Comparison of ENCODE assay signal across 27 cellular contexts in genomic region chrX:56462389-56462788, GRCh38.
DNase-seq lines count a peak whose midpoint lies in the region; ATAC-seq, FAIRE-seq and TF ChIP-seq lines count a peak whose summit lies in the region.
"Had no signal": no experiment of that assay in that cellular context is flagged by ENCODE, and none has a peak within 500 bp of the region (broad histone marks: within the 10 kb centered on the region; RNA-seq: fewer than 3 reads in every experiment).

No MANE protein-coding gene starts in this region.

- TF ChIP-seq POLR2A in GM12878 (IDR thresholded peaks at IDR 0.05; ENCODE audit: low read depth, low read length): no peak

- H3K4me1 ChIP-seq in GM12878 (ENCODE audit: control insufficient read depth, insufficient read depth, low read length) (no peaks in the 10 kb centered on the region), kidney (ENCODE audit: control insufficient read depth in 1 of 2, insufficient read depth in 1 of 2, low read depth in 1 of 2, low read length in 2 of 2) (no peaks in the 10 kb centered on the region)
- H3K4me1 ChIP-seq: left ventricle myocardium inferior, spleen had no signal

- intact Hi-C loops in GM12878 (cut with micrococcal nuclease; ENCODE audit: unreplicated experiment): no loop called here
- intact Hi-C loops in kidney (cut with DNase I): no loop called here

- no peaks in the 10 kb centered on the region for H3K27me3 Mint-ChIP-seq in activated CD4-positive, alpha-beta T cell treated with anti-CD3 and anti-CD28 coated beads, Interleukin-2, amount 10 ng/mL, durations not matched to agents 7 days and 5 days
- H3K27me3 Mint-ChIP-seq: activated naive CD4-positive, alpha-beta T cell treated with anti-CD3 and anti-CD28 coated beads, Interleukin-2, amount 10 ng/mL, durations not matched to agents 7 days and 5 days; stimulated activated naive CD8-positive, alpha-beta T cell treated with anti-CD3 and anti-CD28 coated beads, Interleukin-15, Interleukin-2, amounts not matched to agents 100 ng/mL and 50 ng/mL, for 24 hours had no signal

- no peaks in the 10 kb centered on the region for H3K36me3 ChIP-seq in GM12878 (ENCODE audit: control insufficient read depth in 2 of 2, insufficient read depth in 2 of 2, low read length in 1 of 2)
- H3K36me3 ChIP-seq in kidney (ENCODE audit: control insufficient read depth in 1 of 2, insufficient read depth in 2 of 2, low read length in 2 of 2): no peaks in the 10 kb centered on the region
- H3K36me3 ChIP-seq: left ventricle myocardium inferior, spleen, thoracic aorta, WERI-Rb-1 had no signal

- BruUV-seq in GM12878 (replicated peaks; lab: Mats Ljungman, UMichigan): no TSS peak

- no peak overlapping the region for H3K9ac ChIP-seq in GM12878 (ENCODE audit: control insufficient read depth, insufficient read depth, low read length)
- H3K9ac ChIP-seq in kidney (ENCODE audit: low read length in 2 of 2): no peak overlapping the region

- H3K27ac ChIP-seq in GM12878 (ENCODE audit: control insufficient read depth, insufficient read depth) (no peak overlapping the region), kidney (ENCODE audit: low read depth in 2 of 2, low read length in 2 of 2) (no peak overlapping the region)
- H3K27ac ChIP-seq: C4-2B, left ventricle myocardium inferior, spleen, thoracic aorta, WERI-Rb-1 had no signal

- RAD21 ChIA-PET in GM12878 (lab: Charles Lee; ENCODE audit: unreplicated experiment): no interaction called here

- TF ChIP-seq EP300 in GM12878 (IDR thresholded peaks at IDR 0.05; ENCODE audit: borderline replicate concordance in 1 of 2, control insufficient read depth in 1 of 2, low read depth in 2 of 2, low read length in 2 of 2): no peak

- no peak for ATAC-seq in GM12878
- no peak for ATAC-seq in HG03469 (IDR thresholded peaks at IDR 0.05; ENCODE audit: unreplicated experiment)
- ATAC-seq: right cardiac atrium had no signal

- H3K4me2 ChIP-seq in GM12878 (ENCODE audit: control insufficient read depth, insufficient read depth): no peak overlapping the region

- SMC1A ChIA-PET in GM12878 (lab: Charles Lee; ENCODE audit: uncharacterized antibody, unreplicated experiment): interaction anchor here (0.9 kb wide), 1 partner anchor 265 kb away, joined by 3 read pairs; no protein-coding TSS in a partner anchor

- FAIRE-seq in GM12878 (lab: Jason Lieb, UNC): no peak
- FAIRE-seq in kidney (lab: Jason Lieb, UNC): peak; percentile 88

- H3K9me3 ChIP-seq in GM12878 (replicated peaks; ENCODE audit: control insufficient read depth, insufficient read depth, low read length) (no peaks in the 10 kb centered on the region), kidney (ENCODE audit: control insufficient read depth in 1 of 2, low read length in 2 of 2) (no peaks in the 10 kb centered on the region)
- H3K9me3 ChIP-seq: thoracic aorta had no signal

- H3K4me3 Mint-ChIP-seq in activated CD4-positive, alpha-beta T cell treated with anti-CD3 and anti-CD28 coated beads, Interleukin-2, amount 10 ng/mL, durations not matched to agents 7 days and 5 days: no peak overlapping the region
- H3K4me3 Mint-ChIP-seq: activated naive CD4-positive, alpha-beta T cell treated with anti-CD3 and anti-CD28 coated beads, Interleukin-2, amount 10 ng/mL, durations not matched to agents 7 days and 5 days; stimulated activated naive CD8-positive, alpha-beta T cell treated with anti-CD3 and anti-CD28 coated beads, Interleukin-15, Interleukin-2, amounts not matched to agents 100 ng/mL and 50 ng/mL, for 24 hours; T-helper 2 cell treated with Interferon-gamma antibody and Interleukin-4, amounts not matched to agents 5 μg/mL and 100 μg/mL, for 36 hours had no signal

- H3K36me3 Mint-ChIP-seq in activated CD4-positive, alpha-beta T cell treated with anti-CD3 and anti-CD28 coated beads, Interleukin-2, amount 10 ng/mL, durations not matched to agents 7 days and 5 days (ENCODE audit: low read depth): peaks cover 21% of the 10 kb centered on the region

- TF ChIP-seq CTCF in GM12878 (IDR thresholded peaks at IDR 0.05 in 2 of 3, conservative IDR thresholded peaks at IDR 0.05 in 1 of 3; ENCODE audit: control insufficient read depth in 2 of 3, extremely low read depth in 1 of 3, insufficient read depth in 1 of 3, low read depth in 3 of 3, low read length in 3 of 3) (no peak; a peak in 1 of 6 replicates), kidney (IDR thresholded peaks at IDR 0.05; ENCODE audit: borderline replicate concordance, extremely low read depth, insufficient read depth) (no peak), GM10248 (IDR thresholded peaks at IDR 0.05; ENCODE audit: control extremely low read depth, extremely low read depth, low read depth, missing control alignments) (no peak)

- peaks cover 20% of the 10 kb centered on the region for H3K9me3 Mint-ChIP-seq in activated CD4-positive, alpha-beta T cell treated with anti-CD3 and anti-CD28 coated beads, Interleukin-2, amount 10 ng/mL, durations not matched to agents 7 days and 5 days

- H3K79me2 ChIP-seq in GM12878 (ENCODE audit: control insufficient read depth, insufficient read depth, low read length): no peaks in the 10 kb centered on the region

- in situ Hi-C loops in GM12878 (cut with MboI): no loop called here
- in situ Hi-C loops in G401 (cut with HindIII; ENCODE audit: low sequenced_read_pairs): no loop called here

- POLR2A ChIA-PET in activated CD4-positive, alpha-beta T cell treated with anti-CD3 and anti-CD28 coated beads, Interleukin-2, amount 10 ng/mL, durations not matched to agents 7 days and 5 days (lab: Charles Lee): no interaction called here
- POLR2A ChIA-PET in GM12878 (lab: Charles Lee) (no interaction called here), GM10248 (lab: Yijun Ruan, JAX) (no interaction called here)

- peak; percentile 33 for TF ChIP-seq RAD21 in GM12878 (IDR thresholded peaks at IDR 0.05; ENCODE audit: insufficient read depth, low read depth, low read length)

- peak; percentile 8 for DNase-seq in activated CD4-positive, alpha-beta T cell treated with anti-CD3 and anti-CD28 coated beads, Interleukin-2, amount 10 ng/mL, durations not matched to agents 7 days and 5 days
- DNase-seq in activated CD4-positive, alpha-beta T cell treated with anti-CD3 and anti-CD28 coated beads, Interleukin-2, amount 50 U/mL, for 48 hours: no peak
- DNase-seq in MV-4-11 (lab: John Stamatoyannopoulos, UW) (peak; percentile 62), GM12878 (ENCODE audit: low read depth, low spot score) (no peak), kidney (no peak), GM10248 (ENCODE audit: extremely low spot score) (no peak), G401 (ENCODE audit: low spot score) (no peak)
- DNase-seq: 8988T; activated CD4-positive, alpha-beta T cell treated with anti-CD3 and anti-CD28 coated beads for 48 hours; activated naive CD4-positive, alpha-beta T cell treated with anti-CD3 and anti-CD28 coated beads, Interleukin-2, amount 10 ng/mL, durations not matched to agents 7 days and 5 days; GDM1; glutamatergic neuron; left ventricle myocardium inferior; mesendoderm; NCI-H1092 treated with DMSO at 0.1 percent for 48 hours; NCI-H1930; NCI-H524; right cardiac atrium; Right ventricle myocardium superior; spleen; stimulated activated CD4-positive, alpha-beta T cell treated with anti-CD3 and anti-CD28 coated beads, Interleukin-2, amount 100 ng/mL, for 24 hours; WERI-Rb-1 had no signal

- H3K4me3 ChIP-seq in GM12878 (no peak overlapping the region), kidney (ENCODE audit: low read length in 2 of 2) (no peak overlapping the region)
- H3K4me3 ChIP-seq: left ventricle myocardium inferior, spleen, thoracic aorta had no signal

- H3K27me3 ChIP-seq in GM12878 (replicated peaks in 1 of 2; ENCODE audit: control insufficient read depth in 2 of 2, insufficient read depth in 2 of 2, low read length in 1 of 2): no peaks in the 10 kb centered on the region
- H3K27me3 ChIP-seq: spleen had no signal

- no peaks in the 10 kb centered on the region for H4K20me1 ChIP-seq in GM12878 (ENCODE audit: control insufficient read depth, insufficient read depth)

- CTCF ChIA-PET in activated CD4-positive, alpha-beta T cell treated with anti-CD3 and anti-CD28 coated beads, Interleukin-2, amount 10 ng/mL, durations not matched to agents 7 days and 5 days (lab: Charles Lee): no interaction called here
- CTCF ChIA-PET in GM12878 (lab: Yijun Ruan, JAX) (no interaction called here), GM10248 (lab: Yijun Ruan, JAX) (no interaction called here)

- H3K4me1 Mint-ChIP-seq in activated CD4-positive, alpha-beta T cell treated with anti-CD3 and anti-CD28 coated beads, Interleukin-2, amount 10 ng/mL, durations not matched to agents 7 days and 5 days: peaks cover 21% of the 10 kb centered on the region

- H2AFZ ChIP-seq in GM12878 (ENCODE audit: control insufficient read depth, low read depth, low read length): no peak overlapping the region

- no peak overlapping the region for H3K27ac Mint-ChIP-seq in activated CD4-positive, alpha-beta T cell treated with anti-CD3 and anti-CD28 coated beads, Interleukin-2, amount 10 ng/mL, durations not matched to agents 7 days and 5 days
- H3K27ac Mint-ChIP-seq: stimulated activated naive CD8-positive, alpha-beta T cell treated with anti-CD3 and anti-CD28 coated beads, Interleukin-15, Interleukin-2, amounts not matched to agents 100 ng/mL and 50 ng/mL, for 24 hours; T-helper 2 cell treated with Interferon-gamma antibody and Interleukin-4, amounts not matched to agents 5 μg/mL and 100 μg/mL, for 36 hours had no signal

TF ChIP-seq in GM12878, 131 proteins besides CTCF, POLR2A, EP300 and RAD21:
- TF ChIP-seq CBX5 (IDR thresholded peaks at IDR 0.05; ENCODE audit: low read depth) (no peak), ZZZ3 (IDR thresholded peaks at IDR 0.05; ENCODE audit: control insufficient read depth, insufficient read length, low read depth) (no peak)
- TF ChIP-seq, protein P1, sequence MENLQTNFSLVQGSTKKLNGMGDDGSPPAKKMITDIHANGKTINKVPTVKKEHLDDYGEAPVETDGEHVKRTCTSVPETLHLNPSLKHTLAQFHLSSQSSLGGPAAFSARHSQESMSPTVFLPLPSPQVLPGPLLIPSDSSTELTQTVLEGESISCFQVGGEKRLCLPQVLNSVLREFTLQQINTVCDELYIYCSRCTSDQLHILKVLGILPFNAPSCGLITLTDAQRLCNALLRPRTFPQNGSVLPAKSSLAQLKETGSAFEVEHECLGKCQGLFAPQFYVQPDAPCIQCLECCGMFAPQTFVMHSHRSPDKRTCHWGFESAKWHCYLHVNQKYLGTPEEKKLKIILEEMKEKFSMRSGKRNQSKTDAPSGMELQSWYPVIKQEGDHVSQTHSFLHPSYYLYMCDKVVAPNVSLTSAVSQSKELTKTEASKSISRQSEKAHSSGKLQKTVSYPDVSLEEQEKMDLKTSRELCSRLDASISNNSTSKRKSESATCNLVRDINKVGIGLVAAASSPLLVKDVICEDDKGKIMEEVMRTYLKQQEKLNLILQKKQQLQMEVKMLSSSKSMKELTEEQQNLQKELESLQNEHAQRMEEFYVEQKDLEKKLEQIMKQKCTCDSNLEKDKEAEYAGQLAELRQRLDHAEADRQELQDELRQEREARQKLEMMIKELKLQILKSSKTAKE (IDR thresholded peaks at IDR 0.05; ENCODE audit: low read depth, poor library complexity, severe bottlenecking): no peak

Comparison
In these comparisons a context has a peak if more than half of its experiments do, and no peak if none do; other contexts are left out.
1. DNase-seq: peak in activated CD4-positive, alpha-beta T cell treated with anti-CD3 and anti-CD28 coated beads, Interleukin-2, amount 10 ng/mL, durations not matched to agents 7 days and 5 days (single experiment) and MV-4-11 (single experiment); none in activated CD4-positive, alpha-beta T cell treated with anti-CD3 and anti-CD28 coated beads, Interleukin-2, amount 50 U/mL, for 48 hours (0 of 2), GM12878 (single experiment), kidney (single experiment), GM10248 (single experiment) and G401 (single experiment).